Comparison of ENCODE assay signal across 30 cellular contexts in genomic region chr7:90692396-90692795, GRCh38.
A peak's percentile ranks its signal among the peaks of the same experiment; 100 is the strongest.
DNase-seq lines count a peak whose midpoint lies in the region; ATAC-seq, FAIRE-seq and TF ChIP-seq lines count a peak whose summit lies in the region.
"Had no signal": no experiment of that assay in that cellular context is flagged by ENCODE, and none has a peak within 500 bp of the region (broad histone marks: within the 10 kb centered on the region; RNA-seq: fewer than 3 reads in every experiment).

No MANE protein-coding gene starts in this region.

- H3K4me1 ChIP-seq in endothelial cell of umbilical vein (ENCODE audit: control insufficient read depth, extremely low read depth, insufficient read depth, low read length) (peaks cover 8% of the 10 kb centered on the region), skeletal muscle satellite cell (ENCODE audit: control insufficient read depth, insufficient read depth, low read length) (peaks cover 17% of the 10 kb centered on the region)
- H3K4me1 ChIP-seq: A549, gastroesophageal sphincter, psoas muscle, vagina had no signal

- H3K27ac ChIP-seq in endothelial cell of umbilical vein (ENCODE audit: insufficient read depth, low read depth, low read length), result peak overlapping the region; percentile 7
- H3K27ac ChIP-seq: A549, gastroesophageal sphincter, psoas muscle, thoracic aorta, vagina had no signal

- intact Hi-C loops in endothelial cell of umbilical vein (cut with micrococcal nuclease), result loop anchor here (5.0 kb wide), 1 partner anchor 35 kb away; no protein-coding TSS in a partner anchor

- dilution Hi-C loops in endothelial cell of umbilical vein (cut with MboI; ENCODE audit: extremely low pct_ligation_motif_present, low sequenced_read_pairs), result no loop called here

- TF ChIP-seq POLR2A in endothelial cell of umbilical vein (IDR thresholded peaks at IDR 0.05; ENCODE audit: low read depth, low read length), result no peak

- no peaks in the 10 kb centered on the region for H3K9me3 ChIP-seq in endothelial cell of umbilical vein (replicated peaks; ENCODE audit: control insufficient read depth, insufficient read depth, low read length)
- H3K9me3 ChIP-seq in skeletal muscle satellite cell (replicated peaks; ENCODE audit: low read length), result no peaks in the 10 kb centered on the region
- H3K9me3 ChIP-seq: A549, gastroesophageal sphincter, psoas muscle, thoracic aorta, vagina had no signal

- no peak overlapping the region for H2AFZ ChIP-seq in endothelial cell of umbilical vein (ENCODE audit: low read depth, low read length)

- H3K9ac ChIP-seq in endothelial cell of umbilical vein (replicated peaks; ENCODE audit: extremely low read depth, insufficient read depth, low read length) (no peak overlapping the region), skeletal muscle satellite cell (ENCODE audit: low read depth, low read length) (no peak overlapping the region)

- H3K4me2 ChIP-seq in endothelial cell of umbilical vein (ENCODE audit: insufficient read depth, low read length) (peak overlapping the region; percentile 42), skeletal muscle satellite cell (ENCODE audit: low read length) (peak overlapping the region; percentile 4)
- H3K4me2 ChIP-seq: A549 had no signal

- no peak for ATAC-seq in GM18907 (IDR thresholded peaks at IDR 0.05; ENCODE audit: unreplicated experiment)
- ATAC-seq in HG03108 (IDR thresholded peaks at IDR 0.05; ENCODE audit: unreplicated experiment), result no peak
- ATAC-seq: A549; activated T-helper 17 cell treated with anti-CD3 and anti-CD28 coated beads, Interleukin-2, amount 50 U/mL, for 72 hours; CD8-positive, alpha-beta T cell; gastroesophageal sphincter; GM12878; left colon; naive thymus-derived CD4-positive, alpha-beta T cell; psoas muscle had no signal

- CTCF ChIA-PET in endothelial cell of umbilical vein (lab: Charles Lee), result interaction anchor here (0.8 to 1.2 kb wide), 5 partner anchors 9 to 57 kb away, joined by 3 to 4 read pairs (median 3); no protein-coding TSS in a partner anchor

- H4K20me1 ChIP-seq in endothelial cell of umbilical vein (replicated peaks; ENCODE audit: control insufficient read depth, extremely low read depth, insufficient read depth, low read length), result no peaks in the 10 kb centered on the region

- no peaks in the 10 kb centered on the region for H3K9me1 ChIP-seq in endothelial cell of umbilical vein (replicated peaks; ENCODE audit: control insufficient read depth, extremely low read depth, insufficient read depth, low read length)

- POLR2A ChIA-PET in endothelial cell of umbilical vein (lab: Charles Lee), result no interaction called here

- FAIRE-seq in endothelial cell of umbilical vein (lab: Jason Lieb, UNC), result peak; percentile 28
- FAIRE-seq: A549, endometrium, GM12878 had no signal

- no TSS peak for BruUV-seq in endothelial cell of umbilical vein (replicated peaks; lab: Mats Ljungman, UMichigan)

- no peak for TF ChIP-seq CTCF in endothelial cell of umbilical vein (IDR thresholded peaks at IDR 0.05; ENCODE audit: extremely low read depth in 1 of 2, insufficient read depth in 1 of 2, low read depth in 1 of 2, low read length in 2 of 2)

- peaks cover 5% of the 10 kb centered on the region for H3K79me2 ChIP-seq in endothelial cell of umbilical vein (ENCODE audit: control insufficient read depth, insufficient read depth, low read length)

- H3K27me3 ChIP-seq in endothelial cell of umbilical vein (ENCODE audit: control insufficient read depth in 2 of 2, insufficient read depth in 2 of 2, low read length in 2 of 2), result no peaks in the 10 kb centered on the region
- H3K27me3 ChIP-seq in skeletal muscle satellite cell (ENCODE audit: control insufficient read depth, insufficient read depth, low read length), result no peaks in the 10 kb centered on the region
- H3K27me3 ChIP-seq: gastroesophageal sphincter, vagina had no signal

- H3K36me3 ChIP-seq in endothelial cell of umbilical vein (ENCODE audit: control insufficient read depth in 2 of 2, extremely low read depth in 1 of 2, insufficient read depth in 2 of 2, low read length in 2 of 2) (no peaks in the 10 kb centered on the region), skeletal muscle satellite cell (ENCODE audit: insufficient read depth, low read length) (no peaks in the 10 kb centered on the region)
- H3K36me3 ChIP-seq: gastroesophageal sphincter, thoracic aorta, vagina had no signal

- H3K4me3 ChIP-seq in endothelial cell of umbilical vein (replicated peaks in 1 of 3; ENCODE audit: insufficient read depth in 1 of 3, low read depth in 1 of 3, low read length in 3 of 3), result no peak overlapping the region
- no peak overlapping the region for H3K4me3 ChIP-seq in skeletal muscle satellite cell (ENCODE audit: low read length)
- H3K4me3 ChIP-seq: A549, gastroesophageal sphincter, GM12878, psoas muscle, thoracic aorta, vagina had no signal

- peak; percentile 12 for DNase-seq in NCI-H146 (lab: John Stamatoyannopoulos, UW)
- no peak for DNase-seq in NCI-H146 treated with DMSO at 0.1 percent for 48 hours (lab: John Stamatoyannopoulos, UW; ENCODE audit: unreplicated experiment)
- peak; percentile 14 to 51 for DNase-seq in SHP77 (lab: John Stamatoyannopoulos, UW)
- DNase-seq in endothelial cell of umbilical vein (ENCODE audit: low read depth, low spot score), result peak; percentile 86
- DNase-seq in NCI-H2029 (lab: John Stamatoyannopoulos, UW), result no peak
- DNase-seq: activated CD4-positive, alpha-beta memory T cell treated with anti-CD3 and anti-CD28 coated beads, Interleukin-2, amount 10 ng/mL, durations not matched to agents 7 days and 5 days; activated CD4-positive, alpha-beta T cell treated with anti-CD3 and anti-CD28 coated beads for 1 hour; activated CD8-positive, alpha-beta memory T cell treated with anti-CD3 and anti-CD28 coated beads, Interleukin-2, amount 50 U/mL, for 48 hours; activated naive CD4-positive, alpha-beta T cell treated with anti-CD3 and anti-CD28 coated beads, Interleukin-2, amount 50 U/mL, for 16 hours; amygdala; CD8-positive, alpha-beta T cell; DMS79 treated with DMSO at 0.1 percent for 48 hours; hippocampal formation; left colon; naive thymus-derived CD4-positive, alpha-beta T cell; NCI-H1694 treated with DMSO at 0.1 percent for 48 hours; NCI-H82; psoas muscle; stimulated activated naive CD4-positive, alpha-beta T cell treated with Interleukin-2 at 50 U/mL for 16 hours; T-helper 2 cell had no signal

TF ChIP-seq in endothelial cell of umbilical vein, 7 proteins besides CTCF, POLR2A, EP300 and RAD21:
- TF ChIP-seq MAX (IDR thresholded peaks at IDR 0.05; ENCODE audit: insufficient read depth, insufficient read length) (no peak), POLR2AphosphoS5 (IDR thresholded peaks at IDR 0.05; ENCODE audit: insufficient read depth, low read depth, low read length) (peak; percentile 28)

Comparison
In these comparisons a context has a peak if more than half of its experiments do, and no peak if none do; other contexts are left out.
1. DNase-seq: peak in NCI-H146 (single experiment), SHP77 (2 of 2) and endothelial cell of umbilical vein (single experiment); none in NCI-H146 treated with DMSO at 0.1 percent for 48 hours (single experiment) and NCI-H2029 (single experiment).